ENCODE assay signal across 8 cellular contexts in genomic region chr1:41890841-41891311, GRCh38. TPM values are rescaled to one million over a fixed set of nuclear protein-coding genes. Genes with fewer than 3 reads are reported as not detected.
A peak's percentile ranks its signal among the peaks of the same experiment; 100 is the strongest.
DNase-seq lines count a peak whose midpoint lies in the region; ATAC-seq, FAIRE-seq and TF ChIP-seq lines count a peak whose summit lies in the region.

No MANE protein-coding gene starts in this region.

- H3K27ac Mint-ChIP-seq in activated CD8-positive, alpha-beta memory T cell treated with anti-CD3 and anti-CD28 coated beads, Interleukin-2, amount 10 ng/mL, durations not matched to agents 7 days and 5 days, result peak overlapping the region; percentile 94
- peak overlapping the region; percentile 66 for H3K27ac Mint-ChIP-seq in astrocyte (ENCODE audit: unreplicated experiment)

- TF ChIP-seq RAD21 in HepG2 (CRISPR knock-in tag; IDR thresholded peaks at IDR 0.05), result no peak

- H3K4me2 ChIP-seq in astrocyte (ENCODE audit: low read length) (peak overlapping the region; percentile 78), HepG2 (ENCODE audit: low read depth, low read length) (peak overlapping the region; percentile 69)

- no peaks in the 10 kb centered on the region for H3K9me3 Mint-ChIP-seq in activated CD8-positive, alpha-beta memory T cell treated with anti-CD3 and anti-CD28 coated beads, Interleukin-2, amount 10 ng/mL, durations not matched to agents 7 days and 5 days (ENCODE audit: low read depth)
- H3K9me3 Mint-ChIP-seq in astrocyte (ENCODE audit: unreplicated experiment), result no peaks in the 10 kb centered on the region

- no peak for TF ChIP-seq CTCF in astrocyte (IDR thresholded peaks at IDR 0.05; ENCODE audit: insufficient read depth, low read depth, low read length)
- no peak for TF ChIP-seq CTCF in HepG2 (CRISPR knock-in tag; IDR thresholded peaks at IDR 0.05)
- TF ChIP-seq CTCF in tibial artery (IDR thresholded peaks at IDR 0.05), result no peak

- H3K9me3 ChIP-seq in astrocyte (ENCODE audit: insufficient read depth, low read depth, low read length) (no peaks in the 10 kb centered on the region), HepG2 (ENCODE audit: low read length) (no peaks in the 10 kb centered on the region), tibial artery (no peaks in the 10 kb centered on the region)

- H3K9ac ChIP-seq in astrocyte (ENCODE audit: low read length), result peak overlapping the region; percentile 37
- H3K9ac ChIP-seq in HepG2 (ENCODE audit: insufficient read depth, low read depth, low read length), result no peak overlapping the region

- no peak for DNase-seq in activated CD8-positive, alpha-beta memory T cell treated with anti-CD3 and anti-CD28 coated beads, Interleukin-2, amount 10 ng/mL, durations not matched to agents 7 days and 5 days
- DNase-seq in activated CD8-positive, alpha-beta memory T cell treated with anti-CD3 and anti-CD28 coated beads, Interleukin-2, amount 50 U/mL, for 48 hours, result no peak
- peak; percentile 58 for DNase-seq in astrocyte (ENCODE audit: low read depth)
- DNase-seq in HepG2 (ENCODE audit: low spot score), result no peak
- DNase-seq in tibial artery, result no peak
- DNase-seq in NCI-H526 (lab: John Stamatoyannopoulos, UW), result no peak
- DNase-seq in NOMO-1 (lab: John Stamatoyannopoulos, UW; ENCODE audit: unreplicated experiment in 2 of 2), result no peak

- intact Hi-C loops in HepG2 (cut with micrococcal nuclease; ENCODE audit: unreplicated experiment), result no loop called here
- intact Hi-C loops in tibial artery (cut with DNase I; ENCODE audit: low total_unique reads), result no loop called here

- H3K27ac ChIP-seq in astrocyte (ENCODE audit: low read depth, low read length) (peak overlapping the region; percentile 12), HepG2 (ENCODE audit: extremely low read length, insufficient read depth, low read length) (no peak overlapping the region), tibial artery (peak overlapping the region in 1 of 2 donors; percentile 10)

- POLR2A ChIA-PET in HepG2 (lab: Yijun Ruan, JAX), result no interaction called here

- FAIRE-seq in astrocyte (lab: Jason Lieb, UNC) (no peak), HepG2 (lab: Jason Lieb, UNC) (no peak)

- H2AFZ ChIP-seq in astrocyte (ENCODE audit: low read depth, low read length), result peak overlapping the region; percentile 12
- H2AFZ ChIP-seq in HepG2 (ENCODE audit: low read length), result no peak overlapping the region

- H3K4me3 Mint-ChIP-seq in activated CD8-positive, alpha-beta memory T cell treated with anti-CD3 and anti-CD28 coated beads, Interleukin-2, amount 10 ng/mL, durations not matched to agents 7 days and 5 days, result peak overlapping the region; percentile 77
- no peak overlapping the region for H3K4me3 Mint-ChIP-seq in astrocyte (ENCODE audit: unreplicated experiment)

- no peak for ATAC-seq in activated CD8-positive, alpha-beta memory T cell treated with anti-CD3 and anti-CD28 coated beads, Interleukin-2, amount 10 ng/mL, durations not matched to agents 7 days and 5 days
- peak; percentile 68 for ATAC-seq in HepG2
- ATAC-seq in HG03469 (IDR thresholded peaks at IDR 0.05; ENCODE audit: unreplicated experiment), result no peak

- no peak overlapping the region for H3K4me3 ChIP-seq in astrocyte (ENCODE audit: insufficient read depth, low read depth, low read length)
- peak overlapping the region in 1 of 3 experiments; percentile 56; a peak in 2 of 6 replicates for H3K4me3 ChIP-seq in HepG2 (replicated peaks in 1 of 3; ENCODE audit: insufficient read depth in 1 of 3, low read depth in 2 of 3, low read length in 3 of 3)
- peak overlapping the region; percentile 27 to 40 for H3K4me3 ChIP-seq in tibial artery

- 7% methylated on average over 2 of the region's 6 CpGs for WGBS in HepG2 (ENCODE audit: low lambda C conversion rate)

- in situ Hi-C loops in HepG2 (cut with HindIII; ENCODE audit: extremely low pct_ligation_motif_present, low pct_unique_long_range_greater_than_20kb), result no loop called here

- no TSS peak for BruUV-seq in HepG2 (replicated peaks; lab: Mats Ljungman, UMichigan)

- no peaks in the 10 kb centered on the region for H3K36me3 ChIP-seq in astrocyte (ENCODE audit: insufficient read depth, low read length)
- H3K36me3 ChIP-seq in HepG2 (replicated peaks in 1 of 2; ENCODE audit: control insufficient read depth in 1 of 2, insufficient read depth in 2 of 2, low read length in 2 of 2), result no peaks in the 10 kb centered on the region
- H3K36me3 ChIP-seq in tibial artery, result no peaks in the 10 kb centered on the region

- H3K4me1 Mint-ChIP-seq in activated CD8-positive, alpha-beta memory T cell treated with anti-CD3 and anti-CD28 coated beads, Interleukin-2, amount 10 ng/mL, durations not matched to agents 7 days and 5 days, result peaks cover 72% of the 10 kb centered on the region
- H3K4me1 Mint-ChIP-seq in astrocyte (ENCODE audit: low read depth, unreplicated experiment), result peaks cover 23% of the 10 kb centered on the region

- H3K4me1 ChIP-seq in astrocyte (ENCODE audit: insufficient read depth, low read length) (peaks cover 27% of the 10 kb centered on the region), HepG2 (ENCODE audit: insufficient read depth, low read length) (no peaks in the 10 kb centered on the region; the same call in 1 of the 2 replicates), tibial artery (peaks cover 0 to 17% (median 14%) of the 10 kb centered on the region in 4 donors)

- TF ChIP-seq EP300 in HepG2 (IDR thresholded peaks at IDR 0.05; ENCODE audit: low read depth in 2 of 2, low read length in 2 of 2) (no peak), HepG2 (CRISPR knock-in tag; IDR thresholded peaks at IDR 0.05; ENCODE audit: borderline replicate concordance) (no peak)

- H3K27me3 Mint-ChIP-seq in activated CD8-positive, alpha-beta memory T cell treated with anti-CD3 and anti-CD28 coated beads, Interleukin-2, amount 10 ng/mL, durations not matched to agents 7 days and 5 days, result no peaks in the 10 kb centered on the region
- no peaks in the 10 kb centered on the region for H3K27me3 Mint-ChIP-seq in astrocyte (ENCODE audit: low read depth, unreplicated experiment)

- no peaks in the 10 kb centered on the region for H3K27me3 ChIP-seq in astrocyte (ENCODE audit: insufficient read depth, low read length)
- H3K27me3 ChIP-seq in HepG2 (ENCODE audit: control insufficient read depth in 1 of 2, insufficient read depth in 2 of 2, low read length in 2 of 2), result no peaks in the 10 kb centered on the region; a peak in 2 of 5 replicates
- H3K27me3 ChIP-seq in tibial artery, result no peaks in the 10 kb centered on the region

- no peak for TF ChIP-seq POLR2A in HepG2 (IDR thresholded peaks at IDR 0.05; ENCODE audit: insufficient read depth in 1 of 2, low read depth in 2 of 2, low read length in 2 of 2)

- peaks cover 6% of the 10 kb centered on the region for H4K20me1 ChIP-seq in astrocyte (ENCODE audit: insufficient read depth, low read length)
- no peaks in the 10 kb centered on the region for H4K20me1 ChIP-seq in HepG2 (ENCODE audit: insufficient read depth, low read length)

- CTCF ChIA-PET in activated CD8-positive, alpha-beta memory T cell treated with anti-CD3 and anti-CD28 coated beads, Interleukin-2, amount 10 ng/mL, durations not matched to agents 7 days and 5 days (lab: Charles Lee), result interaction anchor here (0.9 to 5.8 kb wide), 11 partner anchors 9 to 375 kb away, joined by 3 to 107 read pairs (median 4); partner anchors contain the start of gene HIVEP3
- CTCF ChIA-PET in HepG2 (lab: Yijun Ruan, JAX; ENCODE audit: low intra/inter-chr PET ratio, low total read pairs), result no interaction called here

- peaks cover 1% of the 10 kb centered on the region for H3K36me3 Mint-ChIP-seq in activated CD8-positive, alpha-beta memory T cell treated with anti-CD3 and anti-CD28 coated beads, Interleukin-2, amount 10 ng/mL, durations not matched to agents 7 days and 5 days
- H3K36me3 Mint-ChIP-seq in astrocyte (ENCODE audit: low read depth, unreplicated experiment), result no peaks in the 10 kb centered on the region

- H3K79me2 ChIP-seq in astrocyte (ENCODE audit: insufficient read depth, low read length) (peaks cover 60% of the 10 kb centered on the region), HepG2 (ENCODE audit: insufficient read depth, low read length) (no peaks in the 10 kb centered on the region)

TF ChIP-seq in HepG2, 621 proteins besides CTCF, POLR2A, EP300 and RAD21:
- no peak for TF ChIP-seq EED (CRISPR knock-in tag; IDR thresholded peaks at IDR 0.05)
- TF ChIP-seq YEATS4 (CRISPR knock-in tag; IDR thresholded peaks at IDR 0.05; ENCODE audit: borderline replicate concordance), result 0 out of 2 replicates have a peak, but pooled peaks have one; percentile 11

RNA-seq across cellular contexts. Expression of gene HIVEP3, which starts 27.8 kb away (rescaled TPM):
- total RNA-seq in activated CD8-positive, alpha-beta memory T cell treated with anti-CD3 and anti-CD28 coated beads, Interleukin-2, amount 10 ng/mL, durations not matched to agents 7 days and 5 days, result 10 to 100 TPM; 15.1 to 18.1 TPM
- total RNA-seq in astrocyte (8.9 and 9.4 TPM in 2 replicates), HepG2 (2016; rRNA removed; fragmentation: Illumina TruSeq; extraction: Trizol) (not detected in 2 replicates)
- total RNA-seq in HepG2 (2016; cell fraction: cytosol; rRNA removed; fragmentation: Illumina TruSeq; extraction: Trizol; ENCODE audit: low read depth), result 0.18 TPM in 1 of 2 replicates, not detected in the other
- total RNA-seq in HepG2 (2016; cell fraction: insoluble cytoplasmic fraction; rRNA removed; fragmentation: Illumina TruSeq; extraction: Trizol), result not detected in 2 replicates
- not detected in 2 replicates for total RNA-seq in HepG2 (2016; cell fraction: membrane; rRNA removed; fragmentation: Illumina TruSeq; extraction: Trizol)
- total RNA-seq in HepG2 (2016; cell fraction: nucleus; rRNA removed; fragmentation: Illumina TruSeq; extraction: Trizol), result not detected in 2 replicates
- polyA plus RNA-seq in HepG2 (2011; rRNA removed), result 0.01 and 0.05 TPM in 2 replicates
- 0.01 and 0.03 TPM in 2 replicates for polyA plus RNA-seq in HepG2 (2011; cell fraction: cytosol; rRNA removed)
- not detected in 2 replicates for polyA plus RNA-seq in HepG2 (2011; cell fraction: nucleus; rRNA removed)
- polyA plus RNA-seq in HepG2 (2012), result 0.01 TPM in 1 of 2 replicates, not detected in the other
- polyA plus RNA-seq in HepG2 (2016; cell fraction: cytosol; fragmentation: Illumina TruSeq; extraction: Trizol; ENCODE audit: low read depth), result 0.11 and 0.15 TPM in 2 replicates
- not detected in 2 replicates for polyA plus RNA-seq in HepG2 (2016; cell fraction: insoluble cytoplasmic fraction; fragmentation: Illumina TruSeq; extraction: Trizol; ENCODE audit: low read depth)
- 0.17 and 0.19 TPM in 2 replicates for polyA plus RNA-seq in HepG2 (2016; cell fraction: membrane; fragmentation: Illumina TruSeq; extraction: Trizol; ENCODE audit: low read depth)
- not detected in 2 replicates for polyA plus RNA-seq in HepG2 (2016; cell fraction: nucleus; fragmentation: Illumina TruSeq; extraction: Trizol; ENCODE audit: insufficient read depth, low read depth)
- polyA minus RNA-seq in HepG2 (2011; rRNA and poly(A)+ RNA removed; ENCODE audit: low replicate concordance), result 0.70 TPM in 1 of 2 replicates, not detected in the other
- 0.49 TPM in 1 of 2 replicates, not detected in the other for polyA minus RNA-seq in HepG2 (2011; cell fraction: cytosol; rRNA and poly(A)+ RNA removed)
- polyA minus RNA-seq in HepG2 (2011; cell fraction: nucleus; rRNA and poly(A)+ RNA removed), result not detected in 2 replicates
